ENCODE assay signal across 8 cellular contexts in genomic region chr15:60392601-60392985, GRCh38. TPM values are rescaled to one million over a fixed set of nuclear protein-coding genes. Genes with fewer than 3 reads are reported as not detected.
DNase-seq lines count a peak whose midpoint lies in the region; ATAC-seq and TF ChIP-seq lines count a peak whose summit lies in the region.

No MANE protein-coding gene starts in this region.

- H3K27me3 Mint-ChIP-seq in chondrocyte (ENCODE audit: low read depth), result no peaks in the 10 kb centered on the region

- peaks cover 52% of the 10 kb centered on the region for H3K36me3 Mint-ChIP-seq in chondrocyte (ENCODE audit: low read depth)

- no peaks in the 10 kb centered on the region for H3K27me3 ChIP-seq in muscle layer of duodenum (ENCODE audit: low read depth, low read length)

- no peak for ATAC-seq in HG03095 (IDR thresholded peaks at IDR 0.05; ENCODE audit: unreplicated experiment)
- no peak for ATAC-seq in GM21576 (IDR thresholded peaks at IDR 0.05; ENCODE audit: unreplicated experiment)
- ATAC-seq in HG03432 (IDR thresholded peaks at IDR 0.05; ENCODE audit: unreplicated experiment), result no peak

- H3K27ac Mint-ChIP-seq in chondrocyte (ENCODE audit: unreplicated experiment), result peak overlapping the region; percentile 99

- H3K9me3 Mint-ChIP-seq in chondrocyte (ENCODE audit: low read depth), result no peaks in the 10 kb centered on the region

- H3K27ac ChIP-seq in muscle layer of duodenum (ENCODE audit: low read length), result peak overlapping the region; percentile 99

- H3K4me3 ChIP-seq in muscle layer of duodenum (ENCODE audit: low read depth in 1 of 2, low read length in 2 of 2), result peak overlapping the region; percentile 5 to 17

- peak; percentile 30 for DNase-seq in COLO668 (lab: John Stamatoyannopoulos, UW; ENCODE audit: unreplicated experiment)
- peak; percentile 35 for DNase-seq in NCI-H446 treated with DMSO at 0.1 percent for 48 hours (lab: John Stamatoyannopoulos, UW)
- DNase-seq in chondrocyte (ENCODE audit: low spot score), result no peak
- DNase-seq in Kasumi-1 (lab: John Stamatoyannopoulos, UW), result no peak

- no peaks in the 10 kb centered on the region for H3K9me3 ChIP-seq in muscle layer of duodenum (ENCODE audit: control insufficient read depth in 1 of 2, low read length in 2 of 2)

- TF ChIP-seq CTCF in chondrocyte (IDR thresholded peaks at IDR 0.05), result no peak

- H3K4me1 ChIP-seq in muscle layer of duodenum (ENCODE audit: control insufficient read depth in 1 of 2, insufficient read depth in 2 of 2, low read length in 2 of 2), result peaks cover 52 to 71% of the 10 kb centered on the region in 2 donors

- peak overlapping the region; percentile 96 for H3K4me3 Mint-ChIP-seq in chondrocyte (ENCODE audit: unreplicated experiment)

- H3K36me3 ChIP-seq in muscle layer of duodenum (ENCODE audit: control insufficient read depth in 1 of 2, insufficient read depth in 2 of 2, low read length in 2 of 2), result peaks cover 10 to 17% of the 10 kb centered on the region in 2 donors

- H3K4me1 Mint-ChIP-seq in chondrocyte (ENCODE audit: low read depth), result peaks cover 76% of the 10 kb centered on the region

RNA-seq across cellular contexts. Expression of gene ANXA2, which starts 5.2 kb away (rescaled TPM):
- 2,649 to 2,819 TPM (median 2,779 TPM) in 3 replicates for total RNA-seq in chondrocyte

Comparison
In these comparisons a context has a peak if more than half of its experiments do, and no peak if none do; other contexts are left out.
1. DNase-seq: peak in COLO668 (single experiment) and NCI-H446 treated with DMSO at 0.1 percent for 48 hours (single experiment); none in chondrocyte (single experiment) and Kasumi-1 (0 of 2).